ENCODE assay signal across 8 cellular contexts in the genomic region with DNA sequence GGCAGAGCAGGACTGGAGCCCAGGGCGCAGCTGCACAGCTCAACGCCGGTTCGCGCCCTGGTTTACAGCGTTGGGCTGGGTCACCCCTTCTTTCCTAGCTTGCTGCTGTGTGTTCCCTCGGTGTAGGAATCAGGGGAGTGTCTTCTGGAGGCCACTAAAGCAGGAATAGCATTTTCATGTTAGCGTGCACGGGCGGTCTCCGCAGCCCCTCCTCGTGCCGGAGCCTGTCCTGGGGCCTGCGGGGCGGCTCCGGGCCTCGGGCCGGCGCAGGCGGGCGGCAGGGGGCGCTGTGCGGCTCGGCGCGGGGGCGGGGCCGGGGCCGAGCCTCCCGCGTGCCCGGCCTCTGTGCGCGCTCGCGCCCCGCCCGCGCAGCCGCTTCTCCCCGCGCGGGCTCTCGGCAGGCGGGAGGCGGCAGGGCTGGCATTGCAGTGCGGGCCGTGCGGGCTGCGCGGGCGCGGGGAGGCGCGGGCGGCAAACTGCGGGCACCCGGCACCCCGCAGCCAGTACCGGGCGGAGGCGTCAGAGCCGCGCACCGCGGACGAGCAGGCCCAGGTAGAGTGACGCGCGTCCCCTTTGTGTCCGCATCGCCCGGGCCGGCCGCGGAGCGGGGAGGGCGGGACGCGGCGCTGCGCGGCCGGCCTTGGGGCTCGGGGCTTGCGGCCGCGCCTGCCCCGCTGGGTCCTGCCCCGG. TPM values are rescaled to one million over a fixed set of nuclear protein-coding genes. Genes with fewer than 3 reads are reported as not detected.
DNase-seq lines count a peak whose midpoint lies in the region; ATAC-seq, FAIRE-seq and TF ChIP-seq lines count a peak whose summit lies in the region.

A gene with protein sequence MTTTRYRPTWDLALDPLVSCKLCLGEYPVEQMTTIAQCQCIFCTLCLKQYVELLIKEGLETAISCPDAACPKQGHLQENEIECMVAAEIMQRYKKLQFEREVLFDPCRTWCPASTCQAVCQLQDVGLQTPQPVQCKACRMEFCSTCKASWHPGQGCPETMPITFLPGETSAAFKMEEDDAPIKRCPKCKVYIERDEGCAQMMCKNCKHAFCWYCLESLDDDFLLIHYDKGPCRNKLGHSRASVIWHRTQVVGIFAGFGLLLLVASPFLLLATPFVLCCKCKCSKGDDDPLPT (plus strand): TSS at position 342 of the 690 bp plus-strand sequence. CDS start 79,515 bp downstream, outside the sequence.

- in situ Hi-C loops in transverse colon (cut with MboI; ENCODE audit: low pct_ligation_motif_present in 1 of 4, low pct_unique_long_range_greater_than_20kb in 1 of 4, low sequenced_read_pairs in 3 of 4) = loop anchor here in 1 of 4 donors (25.0 kb wide), 1 partner anchor 95 kb away; no protein-coding TSS in a partner anchor

- H3K36me3 ChIP-seq in SJSA1 (no peaks in the 10 kb centered on the region; the same call in 1 of the 2 replicates), pancreas (no peaks in the 10 kb centered on the region), transverse colon (no peaks in the 10 kb centered on the region)

- peak; percentile 66 for ATAC-seq in GM19468 (IDR thresholded peaks at IDR 0.05; ENCODE audit: extremely low read depth, unreplicated experiment)
- peak; percentile 59 to 81 (median 80) for ATAC-seq in pancreas

- TF ChIP-seq POLR2A in transverse colon (IDR thresholded peaks at IDR 0.05) = no peak

- no peak within 1 kb of the TSS for H3K27ac ChIP-seq in SJSA1
- H3K27ac ChIP-seq in pancreas = peak within 1 kb of the TSS; percentile 76 to 91 (median 83)
- H3K27ac ChIP-seq in transverse colon = peak within 1 kb of the TSS; percentile 67 to 85 (median 72)

- H3K9me3 ChIP-seq in SJSA1 (replicated peaks) (no peaks in the 10 kb centered on the region), pancreas (no peaks in the 10 kb centered on the region), transverse colon (no peaks in the 10 kb centered on the region)

- TF ChIP-seq EP300 in transverse colon (IDR thresholded peaks at IDR 0.05; ENCODE audit: low read depth) = no peak

- FAIRE-seq in pancreas (lab: Jason Lieb, UNC) = no peak

- H3K4me3 ChIP-seq in SJSA1 = peak within 1 kb of the TSS; percentile 83
- peak within 1 kb of the TSS; percentile 76 to 96 (median 86) for H3K4me3 ChIP-seq in pancreas
- H3K4me3 ChIP-seq in transverse colon = peak within 1 kb of the TSS; percentile 59 to 96 (median 78)

- peaks cover 27% of the 10 kb centered on the region for H3K4me1 ChIP-seq in SJSA1 (replicated peaks)
- peaks cover 25 to 38% (median 27%) of the 10 kb centered on the region in 3 donors for H3K4me1 ChIP-seq in pancreas
- H3K4me1 ChIP-seq in transverse colon = peaks cover 3 to 19% (median 12%) of the 10 kb centered on the region in 4 donors

- intact Hi-C loops in head of caudate nucleus (cut with DNase I) = no loop called here
- intact Hi-C loops in pancreas (cut with DNase I) = loop anchor here in 1 of 3 donors (5.0 kb wide), 1 partner anchor 115 kb away; no protein-coding TSS in a partner anchor
- intact Hi-C loops in transverse colon (cut with DNase I; ENCODE audit: low total_unique reads) = loop anchor here (10.0 kb wide), 1 partner anchor 98 kb away; no protein-coding TSS in a partner anchor

- H3K27me3 ChIP-seq in SJSA1 (replicated peaks) = no peaks in the 10 kb centered on the region
- no peaks in the 10 kb centered on the region for H3K27me3 ChIP-seq in pancreas
- H3K27me3 ChIP-seq in transverse colon = no peaks in the 10 kb centered on the region

- DNase-seq in COR-L47 (lab: John Stamatoyannopoulos, UW) = peak; percentile 26
- DNase-seq in HT1080 (ENCODE audit: low read depth) = no peak
- peak in 1 of 2 experiments; percentile 37 for DNase-seq in SJSA1 (ENCODE audit: low read depth in 1 of 2, low spot score in 2 of 2)
- DNase-seq in activated naive CD4-positive, alpha-beta T cell treated with anti-CD3 and anti-CD28 coated beads, Interleukin-2, amount 50 U/mL, for 16 hours = peak; percentile 79
- DNase-seq in head of caudate nucleus = peak in 40 of 42 donors; percentile 31 to 89 (median 80)
- DNase-seq in pancreas = peak; percentile 54 to 92 (median 74)
- peak; percentile 66 for DNase-seq in transverse colon

- WGBS in pancreas, 2 donors = 2 to 6% methylated on average over 45 to 90 of the region's 90 CpGs
- 1% methylated on average over 47 of the region's 90 CpGs; no CpG with 5 or more reads in 1 of the 2 donors for WGBS in transverse colon (ENCODE audit: low coverage in 1 of 2), 2 donors

- TF ChIP-seq CTCF in pancreas (IDR thresholded peaks at IDR 0.05) = peak; percentile 16 to 38 (median 30)
- peak; percentile 30 to 47 (median 42) for TF ChIP-seq CTCF in transverse colon (IDR thresholded peaks at IDR 0.05)

RNA-seq across cellular contexts. Expression of the gene that starts here (rescaled TPM):
- total RNA-seq in HT1080 (2014; rRNA removed; shearing (Covaris generic)) = 30.0 and 30.3 TPM in 2 replicates
- 17.2 and 22.7 TPM in 2 replicates for polyA plus RNA-seq in HT1080 (2015; cell fraction: cytosol; rRNA removed)
- polyA plus RNA-seq in HT1080 (2015; cell fraction: nucleus; rRNA removed) = 17.2 and 21.5 TPM in 2 replicates
- total RNA-seq in SJSA1 (2014; rRNA removed; shearing (Covaris generic)) = 5.3 and 7.3 TPM in 2 replicates
- 10 to 100 TPM; 21.3 to 78.7 (median 45.7) TPM for total RNA-seq in pancreas
- 10 to 100 TPM in 1 of 2 donors, 1 to 10 TPM in 1; 9.4 to 12.0 TPM for polyA plus RNA-seq in pancreas
- total RNA-seq in transverse colon = 100 to 1,000 TPM in 2 of 4 donors, 10 to 100 TPM in 2; 24.0 to 145 (median 83.0) TPM
